8 cellular contexts compared by ENCODE assay signal in the genomic region with DNA sequence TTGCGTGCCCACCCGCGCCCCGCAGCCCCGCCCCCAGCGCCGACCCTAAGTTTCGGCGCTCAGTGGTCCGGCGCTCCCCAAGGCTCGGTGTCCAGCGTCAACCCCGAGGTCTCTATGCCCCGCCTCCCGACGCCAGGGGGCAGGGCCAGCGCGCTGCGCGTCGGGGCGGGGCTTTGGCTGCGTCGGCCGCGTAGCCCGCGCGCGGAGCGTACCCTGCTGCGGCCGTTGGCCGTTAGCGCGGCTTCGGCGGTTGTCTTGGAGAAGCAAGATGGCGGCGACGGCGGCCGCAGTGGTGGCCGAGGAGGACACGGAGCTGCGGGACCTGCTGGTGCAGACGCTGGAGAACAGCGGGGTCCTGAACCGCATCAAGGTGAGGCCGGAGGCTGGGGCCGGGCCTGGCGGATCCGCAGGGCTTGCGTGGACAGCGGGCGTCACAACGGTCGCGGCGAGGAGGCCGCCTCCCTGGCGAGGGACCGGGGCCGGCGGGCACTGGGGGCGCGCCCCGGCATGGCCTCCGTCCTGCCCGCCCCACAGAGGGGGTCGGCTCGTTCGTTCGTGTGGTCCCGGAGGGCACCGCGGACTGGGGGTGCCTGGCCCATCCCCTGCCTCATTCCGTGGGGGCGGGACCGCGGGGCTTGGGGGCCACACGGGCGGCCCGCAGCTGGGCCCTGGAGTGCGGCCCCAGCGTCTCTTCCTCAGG.
DNase-seq lines count a peak whose midpoint lies in the region; ATAC-seq, FAIRE-seq and TF ChIP-seq lines count a peak whose summit lies in the region.

A gene with protein sequence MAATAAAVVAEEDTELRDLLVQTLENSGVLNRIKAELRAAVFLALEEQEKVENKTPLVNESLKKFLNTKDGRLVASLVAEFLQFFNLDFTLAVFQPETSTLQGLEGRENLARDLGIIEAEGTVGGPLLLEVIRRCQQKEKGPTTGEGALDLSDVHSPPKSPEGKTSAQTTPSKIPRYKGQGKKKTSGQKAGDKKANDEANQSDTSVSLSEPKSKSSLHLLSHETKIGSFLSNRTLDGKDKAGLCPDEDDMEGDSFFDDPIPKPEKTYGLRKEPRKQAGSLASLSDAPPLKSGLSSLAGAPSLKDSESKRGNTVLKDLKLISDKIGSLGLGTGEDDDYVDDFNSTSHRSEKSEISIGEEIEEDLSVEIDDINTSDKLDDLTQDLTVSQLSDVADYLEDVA (plus strand): TSS at position 253 of the 700 bp plus-strand sequence. CDS start 16 bp downstream, at position 269.

- peak; percentile 63 for TF ChIP-seq POLR2A in GM18505 (IDR thresholded peaks at IDR 0.05; ENCODE audit: borderline replicate concordance, extremely low read depth, insufficient read depth, insufficient read length)

- no peak for FAIRE-seq in D721Med (lab: Jason Lieb, UNC)

- TF ChIP-seq CTCF in D721Med (IDR thresholded peaks at IDR 0.05; ENCODE audit: insufficient read depth, missing control alignments) = no peak

- ATAC-seq in GM18505 (IDR thresholded peaks at IDR 0.05; ENCODE audit: unreplicated experiment) (peak; percentile 91), HG02973 (IDR thresholded peaks at IDR 0.05; ENCODE audit: unreplicated experiment) (peak; percentile 86)

- peak; percentile 93 for DNase-seq in NCI-H2029 (lab: John Stamatoyannopoulos, UW)
- peak; percentile 78 for DNase-seq in T-helper 9 cell
- DNase-seq in astrocyte of the hippocampus (ENCODE audit: low read depth, low spot score) = peak; percentile 99
- DNase-seq in hippocampal formation (lab: John Stamatoyannopoulos, UW) = peak; percentile 92 to 96
- DNase-seq in retina = peak; percentile 99
- no peak for DNase-seq in D721Med (ENCODE audit: insufficient read length, low spot score)
